Comparison of ENCODE assay signal across 1 cellular context in genomic region chr3:71724584-71725278, GRCh38.
TF ChIP-seq lines count a peak whose summit lies in the region.

No MANE protein-coding gene starts in this region.

TF ChIP-seq in GM23338, 12 proteins besides CTCF, POLR2A, EP300 and RAD21 (continued from another document):
- TF ChIP-seq REST (IDR thresholded peaks at IDR 0.05; ENCODE audit: unreplicated experiment) (no peak), ETS1 (IDR thresholded peaks at IDR 0.05) (no peak), ZNF114 (CRISPR knock-in tag; IDR thresholded peaks at IDR 0.05) (no peak), JUNB (IDR thresholded peaks at IDR 0.05; ENCODE audit: unreplicated experiment) (no peak), CREB1 (CRISPR knock-in tag; IDR thresholded peaks at IDR 0.05; ENCODE audit: low read depth) (no peak), POLR2AphosphoS5 (IDR thresholded peaks at IDR 0.05; ENCODE audit: low read depth) (no peak), EZH2phosphoT487 (IDR thresholded peaks at IDR 0.05; ENCODE audit: unreplicated experiment) (no peak), STAT1 (IDR thresholded peaks at IDR 0.05; ENCODE audit: unreplicated experiment) (no peak)
TF ChIP-seq in GM23338: peak in this region for 0.
